Comparison of ENCODE assay signal across 1 cellular context in the genomic region with DNA sequence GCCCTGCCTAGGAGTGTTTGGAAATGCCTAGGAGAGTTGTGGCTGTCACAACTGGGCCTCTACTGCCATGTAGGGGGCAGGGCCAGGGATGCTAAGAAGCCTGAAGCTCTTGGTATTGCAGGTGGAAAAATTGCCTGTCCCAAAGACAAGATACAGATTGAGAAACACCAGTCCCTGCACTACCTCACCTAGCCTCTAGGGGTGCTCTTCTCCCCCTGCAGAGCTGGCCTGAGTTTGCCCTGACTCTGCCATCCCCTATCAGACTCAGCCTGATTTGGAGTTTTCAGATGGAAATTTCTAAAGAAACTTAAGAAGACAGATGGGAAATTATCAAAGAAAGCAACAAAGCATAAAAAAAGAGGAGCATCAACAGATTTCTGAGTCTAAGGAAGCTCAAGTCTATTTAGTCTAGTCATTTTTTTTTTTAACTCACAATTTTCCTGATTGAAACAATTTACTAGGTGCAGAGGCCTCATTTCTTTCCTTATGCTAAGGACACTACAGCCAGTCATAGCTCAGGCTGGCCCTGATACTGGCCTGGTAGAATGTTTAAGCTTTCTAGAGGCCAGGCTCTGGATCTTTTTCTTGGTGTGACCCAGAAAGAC.
TF ChIP-seq lines count a peak whose summit lies in the region.

No MANE protein-coding gene starts in this region.

TF ChIP-seq in GM23338, 12 proteins besides CTCF, POLR2A, EP300 and RAD21 (continued from another document):
- TF ChIP-seq, protein P1, sequence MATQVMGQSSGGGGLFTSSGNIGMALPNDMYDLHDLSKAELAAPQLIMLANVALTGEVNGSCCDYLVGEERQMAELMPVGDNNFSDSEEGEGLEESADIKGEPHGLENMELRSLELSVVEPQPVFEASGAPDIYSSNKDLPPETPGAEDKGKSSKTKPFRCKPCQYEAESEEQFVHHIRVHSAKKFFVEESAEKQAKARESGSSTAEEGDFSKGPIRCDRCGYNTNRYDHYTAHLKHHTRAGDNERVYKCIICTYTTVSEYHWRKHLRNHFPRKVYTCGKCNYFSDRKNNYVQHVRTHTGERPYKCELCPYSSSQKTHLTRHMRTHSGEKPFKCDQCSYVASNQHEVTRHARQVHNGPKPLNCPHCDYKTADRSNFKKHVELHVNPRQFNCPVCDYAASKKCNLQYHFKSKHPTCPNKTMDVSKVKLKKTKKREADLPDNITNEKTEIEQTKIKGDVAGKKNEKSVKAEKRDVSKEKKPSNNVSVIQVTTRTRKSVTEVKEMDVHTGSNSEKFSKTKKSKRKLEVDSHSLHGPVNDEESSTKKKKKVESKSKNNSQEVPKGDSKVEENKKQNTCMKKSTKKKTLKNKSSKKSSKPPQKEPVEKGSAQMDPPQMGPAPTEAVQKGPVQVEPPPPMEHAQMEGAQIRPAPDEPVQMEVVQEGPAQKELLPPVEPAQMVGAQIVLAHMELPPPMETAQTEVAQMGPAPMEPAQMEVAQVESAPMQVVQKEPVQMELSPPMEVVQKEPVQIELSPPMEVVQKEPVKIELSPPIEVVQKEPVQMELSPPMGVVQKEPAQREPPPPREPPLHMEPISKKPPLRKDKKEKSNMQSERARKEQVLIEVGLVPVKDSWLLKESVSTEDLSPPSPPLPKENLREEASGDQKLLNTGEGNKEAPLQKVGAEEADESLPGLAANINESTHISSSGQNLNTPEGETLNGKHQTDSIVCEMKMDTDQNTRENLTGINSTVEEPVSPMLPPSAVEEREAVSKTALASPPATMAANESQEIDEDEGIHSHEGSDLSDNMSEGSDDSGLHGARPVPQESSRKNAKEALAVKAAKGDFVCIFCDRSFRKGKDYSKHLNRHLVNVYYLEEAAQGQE (IDR thresholded peaks at IDR 0.05; ENCODE audit: unreplicated experiment), result no peak
- TF ChIP-seq JUNB (IDR thresholded peaks at IDR 0.05; ENCODE audit: unreplicated experiment) (no peak), EZH2phosphoT487 (IDR thresholded peaks at IDR 0.05; ENCODE audit: unreplicated experiment) (no peak), ZNF331 (CRISPR knock-in tag; IDR thresholded peaks at IDR 0.05; ENCODE audit: low read depth) (no peak), NANOG (IDR thresholded peaks at IDR 0.05; ENCODE audit: borderline replicate concordance) (no peak), CREB1 (CRISPR knock-in tag; IDR thresholded peaks at IDR 0.05; ENCODE audit: low read depth) (no peak), STAT1 (IDR thresholded peaks at IDR 0.05; ENCODE audit: unreplicated experiment) (no peak), ZNF114 (CRISPR knock-in tag; IDR thresholded peaks at IDR 0.05) (no peak), EZH2 (IDR thresholded peaks at IDR 0.05; ENCODE audit: low read depth, unreplicated experiment) (no peak), POLR2AphosphoS5 (IDR thresholded peaks at IDR 0.05; ENCODE audit: low read depth) (no peak)
- TF ChIP-seq, protein P2, sequence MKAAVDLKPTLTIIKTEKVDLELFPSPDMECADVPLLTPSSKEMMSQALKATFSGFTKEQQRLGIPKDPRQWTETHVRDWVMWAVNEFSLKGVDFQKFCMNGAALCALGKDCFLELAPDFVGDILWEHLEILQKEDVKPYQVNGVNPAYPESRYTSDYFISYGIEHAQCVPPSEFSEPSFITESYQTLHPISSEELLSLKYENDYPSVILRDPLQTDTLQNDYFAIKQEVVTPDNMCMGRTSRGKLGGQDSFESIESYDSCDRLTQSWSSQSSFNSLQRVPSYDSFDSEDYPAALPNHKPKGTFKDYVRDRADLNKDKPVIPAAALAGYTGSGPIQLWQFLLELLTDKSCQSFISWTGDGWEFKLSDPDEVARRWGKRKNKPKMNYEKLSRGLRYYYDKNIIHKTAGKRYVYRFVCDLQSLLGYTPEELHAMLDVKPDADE (IDR thresholded peaks at IDR 0.05), result no peak
TF ChIP-seq in GM23338: peak in this region for 0.
